Comparison of ENCODE assay signal across 8 cellular contexts in genomic region chr15:48645558-48646330, GRCh38. TPM values are rescaled to one million over a fixed set of nuclear protein-coding genes. Genes with fewer than 3 reads are reported as not detected.
DNase-seq lines count a peak whose midpoint lies in the region; TF ChIP-seq lines count a peak whose summit lies in the region.

Gene FBN1 (minus strand): TSS chr15:48645709. CDS start chr15:48644769, 940 bp downstream.

- H3K9ac ChIP-seq in H9 (ENCODE audit: extremely low read depth, insufficient read length, low read length), result peak within 1 kb of the TSS; percentile 50

- peaks cover 5% of the 10 kb centered on the region for H3K4me1 ChIP-seq in H9 (ENCODE audit: insufficient read depth, low read length)

- H3K18ac ChIP-seq in H9 (ENCODE audit: insufficient read length, low read depth, low read length), result peak within 1 kb of the TSS; percentile 17

- peak within 1 kb of the TSS; percentile 63 for H3K4me3 Mint-ChIP-seq in activated T-cell treated with anti-CD3 and anti-CD28 coated beads, Interleukin-2, amount 50 U/mL, for 24 hours
- H3K4me3 Mint-ChIP-seq in H9 (peak within 1 kb of the TSS; percentile 74 to 76), progenitor cell of endocrine pancreas (ENCODE audit: low read depth) (peak within 1 kb of the TSS; percentile 73)

- H3K4me2 ChIP-seq in H9 (ENCODE audit: insufficient read depth, insufficient read length, low read length), result peak within 1 kb of the TSS; percentile 92

- no peak within 1 kb of the TSS for H3K23ac ChIP-seq in H9 (ENCODE audit: insufficient read length, low read depth, low read length)

- peak within 1 kb of the TSS; percentile 11 for H2AFZ ChIP-seq in H9 (ENCODE audit: low read length)

- H3K27me3 Mint-ChIP-seq in activated T-cell treated with anti-CD3 and anti-CD28 coated beads, Interleukin-2, amount 50 U/mL, for 24 hours, result peaks cover 48% of the 10 kb centered on the region
- H3K27me3 Mint-ChIP-seq in H9 (ENCODE audit: low read depth) (peaks cover 55% of the 10 kb centered on the region), progenitor cell of endocrine pancreas (peaks cover 66% of the 10 kb centered on the region)

- H3K27ac Mint-ChIP-seq in activated T-cell treated with anti-CD3 and anti-CD28 coated beads, Interleukin-2, amount 50 U/mL, for 24 hours, result no peak within 1 kb of the TSS
- H3K27ac Mint-ChIP-seq in H9 (no peak within 1 kb of the TSS), progenitor cell of endocrine pancreas (no peak within 1 kb of the TSS)

- H3K56ac ChIP-seq in H9 (ENCODE audit: insufficient read length, low read depth, low read length), result no peak within 1 kb of the TSS

- H3K36me3 ChIP-seq in MG63, result peaks cover 37% of the 10 kb centered on the region

- H3T11ph ChIP-seq in H9 (ENCODE audit: low read length), result no peak within 1 kb of the TSS

- no peaks in the 10 kb centered on the region for H3K79me2 ChIP-seq in H9 (ENCODE audit: insufficient read depth, low read length)

- peaks cover 5% of the 10 kb centered on the region for H3K4me1 Mint-ChIP-seq in activated T-cell treated with anti-CD3 and anti-CD28 coated beads, Interleukin-2, amount 50 U/mL, for 24 hours (ENCODE audit: low read depth)
- H3K4me1 Mint-ChIP-seq in H9 (peaks cover 23 to 28% of the 10 kb centered on the region in 2 experiments), progenitor cell of endocrine pancreas (ENCODE audit: low read depth) (peaks cover 4% of the 10 kb centered on the region)

- no peak within 1 kb of the TSS for H2BK20ac ChIP-seq in H9 (ENCODE audit: low read depth, low read length, poor library complexity, severe bottlenecking)

- H3K79me1 ChIP-seq in H9 (ENCODE audit: insufficient read depth, low read depth, low read length, poor library complexity, severe bottlenecking), result no peaks in the 10 kb centered on the region

- H3K14ac ChIP-seq in H9 (ENCODE audit: insufficient read depth, low read length), result peak within 1 kb of the TSS; percentile 45

- WGBS in H9 (ENCODE audit: extremely low coverage, insufficient read length, low lambda C conversion rate), result no CpG with 5 or more reads among the region's 66 CpGs

- H3K4ac ChIP-seq in H9 (ENCODE audit: low read depth, low read length), result no peak within 1 kb of the TSS; the same call in 1 of the 2 replicates

- H3K9me3 Mint-ChIP-seq in activated T-cell treated with anti-CD3 and anti-CD28 coated beads, Interleukin-2, amount 50 U/mL, for 24 hours, result no peaks in the 10 kb centered on the region
- H3K9me3 Mint-ChIP-seq in H9 (no peaks in the 10 kb centered on the region), progenitor cell of endocrine pancreas (ENCODE audit: low read depth) (no peaks in the 10 kb centered on the region)

- no peak within 1 kb of the TSS for H2AK5ac ChIP-seq in H9 (ENCODE audit: insufficient read length, low read length)

- no peaks in the 10 kb centered on the region for H3K9me3 ChIP-seq in H9 (ENCODE audit: control insufficient read depth, low read depth, low read length)
- no peaks in the 10 kb centered on the region for H3K9me3 ChIP-seq in MG63

- H2BK5ac ChIP-seq in H9 (ENCODE audit: insufficient read length, low read length), result no peak within 1 kb of the TSS

- H2BK12ac ChIP-seq in H9 (ENCODE audit: insufficient read length, low read depth, low read length), result no peak within 1 kb of the TSS

- no peak within 1 kb of the TSS for H4K91ac ChIP-seq in H9 (ENCODE audit: insufficient read length, low read depth, low read length)

- no peak within 1 kb of the TSS for H2BK15ac ChIP-seq in H9 (ENCODE audit: low read depth, low read length)

- peak; percentile 32 for DNase-seq in activated T-cell treated with anti-CD3 and anti-CD28 coated beads, Interleukin-2, amount 50 U/mL, for 24 hours
- no peak for DNase-seq in activated T-cell treated with anti-CD3 and anti-CD28 coated beads, Interleukin-2, amount 50 U/mL, for 1 hour
- peak; percentile 77 for DNase-seq in H9
- DNase-seq in MG63, result peak; percentile 95
- peak; percentile 94 for DNase-seq in astrocyte of the hippocampus (ENCODE audit: low read depth, low spot score)
- peak; percentile 74 to 81 for DNase-seq in hippocampal formation (lab: John Stamatoyannopoulos, UW)
- peak; percentile 25 for DNase-seq in progenitor cell of endocrine pancreas (ENCODE audit: low spot score, unreplicated experiment)
- DNase-seq in stimulated activated CD4-positive, alpha-beta T cell treated with anti-CD3 and anti-CD28 coated beads, Interleukin-12 subunit alpha, Interleukin-12 subunit beta, amount 100 ng/mL, for 4 hours, result no peak

- peaks cover 23% of the 10 kb centered on the region for H3K23me2 ChIP-seq in H9 (ENCODE audit: insufficient read length, low read depth, low read length, poor library complexity, severe bottlenecking)

- H4K5ac ChIP-seq in H9 (ENCODE audit: insufficient read length, low read depth, low read length), result no peak within 1 kb of the TSS

- H2BK120ac ChIP-seq in H9 (ENCODE audit: low read depth, low read length, poor library complexity, severe bottlenecking), result no peak within 1 kb of the TSS

- peak within 1 kb of the TSS; percentile 89 for H3K4me3 ChIP-seq in MG63

- H4K8ac ChIP-seq in H9 (replicated peaks; ENCODE audit: insufficient read length, low read depth, low read length), result no peak within 1 kb of the TSS

- no peaks in the 10 kb centered on the region for H4K20me1 ChIP-seq in H9 (ENCODE audit: control insufficient read depth, insufficient read depth, insufficient read length)

- no peak within 1 kb of the TSS for H3K27ac ChIP-seq in H9 (ENCODE audit: insufficient read length, low read depth, low read length)

- H3K27me3 ChIP-seq in H9 (ENCODE audit: insufficient read depth, low read length) (peaks cover 12% of the 10 kb centered on the region; the same call in 1 of the 2 replicates), MG63 (no peaks in the 10 kb centered on the region)

- H3K36me3 Mint-ChIP-seq in activated T-cell treated with anti-CD3 and anti-CD28 coated beads, Interleukin-2, amount 50 U/mL, for 24 hours (ENCODE audit: low read depth), result no peaks in the 10 kb centered on the region
- H3K36me3 Mint-ChIP-seq in H9 (ENCODE audit: insufficient read depth in 1 of 3, low read depth in 3 of 3), result no peaks in the 10 kb centered on the region
- no peaks in the 10 kb centered on the region for H3K36me3 Mint-ChIP-seq in progenitor cell of endocrine pancreas (ENCODE audit: insufficient read depth)

- no peak for TF ChIP-seq CTCF in H9 (conservative IDR thresholded peaks at IDR 0.05)
- TF ChIP-seq CTCF in progenitor cell of endocrine pancreas (IDR thresholded peaks at IDR 0.05; ENCODE audit: unreplicated experiment), result no peak

RNA-seq across cellular contexts. Expression of gene FBN1, which starts in this region (rescaled TPM):
- total RNA-seq in H9 (2021) (3.6 and 4.9 TPM in 2 replicates), progenitor cell of endocrine pancreas (3.3 and 3.9 TPM in 2 replicates)
- 174 and 179 TPM in 2 replicates for total RNA-seq in MG63 (2014; rRNA removed; shearing (Covaris generic); ENCODE audit: low replicate concordance)

Comparison
In these comparisons a context has a peak if more than half of its experiments do, and no peak if none do; other contexts are left out.
1. RNA of gene FBN1 (total RNA-seq): 174 to 179 TPM in MG63; 3.6 to 4.9 TPM in H9 and 3.3 to 3.9 TPM in progenitor cell of endocrine pancreas; every median in the first group is over 10 times any median in the second.
2. DNase-seq: peak in activated T-cell treated with anti-CD3 and anti-CD28 coated beads, Interleukin-2, amount 50 U/mL, for 24 hours (single experiment), H9 (single experiment), MG63 (single experiment), astrocyte of the hippocampus (single experiment), hippocampal formation (2 of 2) and progenitor cell of endocrine pancreas (single experiment); none in activated T-cell treated with anti-CD3 and anti-CD28 coated beads, Interleukin-2, amount 50 U/mL, for 1 hour (single experiment) and stimulated activated CD4-positive, alpha-beta T cell treated with anti-CD3 and anti-CD28 coated beads, Interleukin-12 subunit alpha, Interleukin-12 subunit beta, amount 100 ng/mL, for 4 hours (single experiment).
3. Peak in every context shown above with its lines, with median percentiles within 50 percentile points of each other: H3K4me3 Mint-ChIP-seq.